Comparison of ENCODE assay signal across 1 cellular context in the genomic region with DNA sequence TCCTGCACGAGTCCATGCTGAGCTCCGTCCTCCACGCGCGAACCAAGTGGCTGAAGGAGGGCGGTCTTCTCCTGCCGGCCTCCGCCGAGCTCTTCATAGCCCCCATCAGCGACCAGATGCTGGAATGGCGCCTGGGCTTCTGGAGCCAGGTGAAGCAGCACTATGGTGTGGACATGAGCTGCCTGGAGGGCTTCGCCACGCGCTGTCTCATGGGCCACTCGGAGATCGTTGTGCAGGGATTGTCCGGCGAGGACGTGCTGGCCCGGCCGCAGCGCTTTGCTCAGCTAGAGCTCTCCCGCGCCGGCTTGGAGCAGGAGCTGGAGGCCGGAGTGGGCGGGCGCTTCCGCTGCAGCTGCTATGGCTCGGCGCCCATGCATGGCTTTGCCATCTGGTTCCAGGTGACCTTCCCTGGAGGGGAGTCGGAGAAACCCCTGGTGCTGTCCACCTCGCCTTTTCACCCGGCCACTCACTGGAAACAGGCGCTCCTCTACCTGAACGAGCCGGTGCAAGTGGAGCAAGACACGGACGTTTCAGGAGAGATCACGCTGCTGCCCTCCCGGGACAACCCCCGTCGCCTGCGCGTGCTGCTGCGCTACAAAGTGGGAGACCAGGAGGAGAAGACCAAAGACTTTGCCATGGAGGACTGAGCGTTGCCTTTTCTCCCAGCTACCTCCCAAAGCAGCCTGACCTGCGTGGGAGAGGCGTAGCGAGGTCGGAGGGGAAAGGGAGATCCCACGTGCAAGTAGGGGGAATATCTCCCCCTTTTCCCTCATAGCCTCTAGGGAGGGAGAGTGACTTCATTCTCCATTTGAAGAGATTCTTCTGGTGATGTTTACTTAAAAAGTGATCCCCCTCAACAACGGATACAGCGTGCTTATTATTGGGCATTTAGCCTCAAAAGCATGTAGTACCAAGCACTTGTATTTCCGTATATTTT.
A peak's percentile ranks its signal among the peaks of the same experiment; 100 is the strongest.
TF ChIP-seq lines count a peak whose summit lies in the region.

No MANE protein-coding gene starts in this region.

TF ChIP-seq in HEK293, 187 proteins besides CTCF, POLR2A, EP300 and RAD21 (continued from another document):
- TF ChIP-seq KLF9 (tag by site-specific recombination; IDR thresholded peaks at IDR 0.05; ENCODE audit: low read depth): peak; percentile 64
- peak; percentile 11; the same call in 1 of the 2 replicates for TF ChIP-seq ZFP37 (tag by site-specific recombination; IDR thresholded peaks at IDR 0.05)
- TF ChIP-seq ZBTB17 (tag by site-specific recombination; IDR thresholded peaks at IDR 0.05): peak; percentile 2; the same call in 1 of the 2 replicates
- no peak for TF ChIP-seq ZNF837 (tag by site-specific recombination; IDR thresholded peaks at IDR 0.05)
- TF ChIP-seq KLF8 (tag by site-specific recombination; IDR thresholded peaks at IDR 0.05): no peak
- peak; percentile 91 for TF ChIP-seq ZNF600 (tag by site-specific recombination; IDR thresholded peaks at IDR 0.05)
- TF ChIP-seq GFI1B (tag by site-specific recombination; IDR thresholded peaks at IDR 0.05): no peak
- no peak for TF ChIP-seq ZNF433 (tag by site-specific recombination; IDR thresholded peaks at IDR 0.05; ENCODE audit: low read depth)
- TF ChIP-seq KLF16 (tag by site-specific recombination; IDR thresholded peaks at IDR 0.05): peak; percentile 38; the same call in 1 of the 2 replicates
- TF ChIP-seq ZNF223 (tag by site-specific recombination; IDR thresholded peaks at IDR 0.05): no peak
- TF ChIP-seq, protein P1, sequence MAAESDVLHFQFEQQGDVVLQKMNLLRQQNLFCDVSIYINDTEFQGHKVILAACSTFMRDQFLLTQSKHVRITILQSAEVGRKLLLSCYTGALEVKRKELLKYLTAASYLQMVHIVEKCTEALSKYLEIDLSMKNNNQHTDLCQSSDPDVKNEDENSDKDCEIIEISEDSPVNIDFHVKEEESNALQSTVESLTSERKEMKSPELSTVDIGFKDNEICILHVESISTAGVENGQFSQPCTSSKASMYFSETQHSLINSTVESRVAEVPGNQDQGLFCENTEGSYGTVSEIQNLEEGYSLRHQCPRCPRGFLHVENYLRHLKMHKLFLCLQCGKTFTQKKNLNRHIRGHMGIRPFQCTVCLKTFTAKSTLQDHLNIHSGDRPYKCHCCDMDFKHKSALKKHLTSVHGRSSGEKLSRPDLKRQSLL (tag by site-specific recombination; IDR thresholded peaks at IDR 0.05): peak; percentile 83
- TF ChIP-seq ZNF335 (tag by site-specific recombination; conservative IDR thresholded peaks at IDR 0.05): peak; percentile 77
- no peak for TF ChIP-seq SETDB1 (IDR thresholded peaks at IDR 0.05; ENCODE audit: insufficient read length, low read length)
- TF ChIP-seq, protein P2, sequence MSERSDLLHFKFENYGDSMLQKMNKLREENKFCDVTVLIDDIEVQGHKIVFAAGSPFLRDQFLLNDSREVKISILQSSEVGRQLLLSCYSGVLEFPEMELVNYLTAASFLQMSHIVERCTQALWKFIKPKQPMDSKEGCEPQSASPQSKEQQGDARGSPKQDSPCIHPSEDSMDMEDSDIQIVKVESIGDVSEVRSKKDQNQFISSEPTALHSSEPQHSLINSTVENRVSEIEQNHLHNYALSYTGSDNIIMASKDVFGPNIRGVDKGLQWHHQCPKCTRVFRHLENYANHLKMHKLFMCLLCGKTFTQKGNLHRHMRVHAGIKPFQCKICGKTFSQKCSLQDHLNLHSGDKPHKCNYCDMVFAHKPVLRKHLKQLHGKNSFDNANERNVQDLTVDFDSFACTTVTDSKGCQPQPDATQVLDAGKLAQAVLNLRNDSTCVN (tag by site-specific recombination; optimal IDR thresholded peaks at IDR 0.05): no peak
- TF ChIP-seq, protein P3, sequence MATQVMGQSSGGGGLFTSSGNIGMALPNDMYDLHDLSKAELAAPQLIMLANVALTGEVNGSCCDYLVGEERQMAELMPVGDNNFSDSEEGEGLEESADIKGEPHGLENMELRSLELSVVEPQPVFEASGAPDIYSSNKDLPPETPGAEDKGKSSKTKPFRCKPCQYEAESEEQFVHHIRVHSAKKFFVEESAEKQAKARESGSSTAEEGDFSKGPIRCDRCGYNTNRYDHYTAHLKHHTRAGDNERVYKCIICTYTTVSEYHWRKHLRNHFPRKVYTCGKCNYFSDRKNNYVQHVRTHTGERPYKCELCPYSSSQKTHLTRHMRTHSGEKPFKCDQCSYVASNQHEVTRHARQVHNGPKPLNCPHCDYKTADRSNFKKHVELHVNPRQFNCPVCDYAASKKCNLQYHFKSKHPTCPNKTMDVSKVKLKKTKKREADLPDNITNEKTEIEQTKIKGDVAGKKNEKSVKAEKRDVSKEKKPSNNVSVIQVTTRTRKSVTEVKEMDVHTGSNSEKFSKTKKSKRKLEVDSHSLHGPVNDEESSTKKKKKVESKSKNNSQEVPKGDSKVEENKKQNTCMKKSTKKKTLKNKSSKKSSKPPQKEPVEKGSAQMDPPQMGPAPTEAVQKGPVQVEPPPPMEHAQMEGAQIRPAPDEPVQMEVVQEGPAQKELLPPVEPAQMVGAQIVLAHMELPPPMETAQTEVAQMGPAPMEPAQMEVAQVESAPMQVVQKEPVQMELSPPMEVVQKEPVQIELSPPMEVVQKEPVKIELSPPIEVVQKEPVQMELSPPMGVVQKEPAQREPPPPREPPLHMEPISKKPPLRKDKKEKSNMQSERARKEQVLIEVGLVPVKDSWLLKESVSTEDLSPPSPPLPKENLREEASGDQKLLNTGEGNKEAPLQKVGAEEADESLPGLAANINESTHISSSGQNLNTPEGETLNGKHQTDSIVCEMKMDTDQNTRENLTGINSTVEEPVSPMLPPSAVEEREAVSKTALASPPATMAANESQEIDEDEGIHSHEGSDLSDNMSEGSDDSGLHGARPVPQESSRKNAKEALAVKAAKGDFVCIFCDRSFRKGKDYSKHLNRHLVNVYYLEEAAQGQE (tag by site-specific recombination; IDR thresholded peaks at IDR 0.05): 0 out of 2 replicates have a peak, but pooled peaks have one; percentile 53
- TF ChIP-seq, protein P4, sequence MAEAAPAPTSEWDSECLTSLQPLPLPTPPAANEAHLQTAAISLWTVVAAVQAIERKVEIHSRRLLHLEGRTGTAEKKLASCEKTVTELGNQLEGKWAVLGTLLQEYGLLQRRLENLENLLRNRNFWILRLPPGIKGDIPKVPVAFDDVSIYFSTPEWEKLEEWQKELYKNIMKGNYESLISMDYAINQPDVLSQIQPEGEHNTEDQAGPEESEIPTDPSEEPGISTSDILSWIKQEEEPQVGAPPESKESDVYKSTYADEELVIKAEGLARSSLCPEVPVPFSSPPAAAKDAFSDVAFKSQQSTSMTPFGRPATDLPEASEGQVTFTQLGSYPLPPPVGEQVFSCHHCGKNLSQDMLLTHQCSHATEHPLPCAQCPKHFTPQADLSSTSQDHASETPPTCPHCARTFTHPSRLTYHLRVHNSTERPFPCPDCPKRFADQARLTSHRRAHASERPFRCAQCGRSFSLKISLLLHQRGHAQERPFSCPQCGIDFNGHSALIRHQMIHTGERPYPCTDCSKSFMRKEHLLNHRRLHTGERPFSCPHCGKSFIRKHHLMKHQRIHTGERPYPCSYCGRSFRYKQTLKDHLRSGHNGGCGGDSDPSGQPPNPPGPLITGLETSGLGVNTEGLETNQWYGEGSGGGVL (tag by site-specific recombination; IDR thresholded peaks at IDR 0.05): peak; percentile 81
- TF ChIP-seq ZBTB20 (tag by site-specific recombination; IDR thresholded peaks at IDR 0.05): peak; percentile 71; the same call in 1 of the 2 replicates
- TF ChIP-seq ZFHX2 (tag by site-specific recombination; conservative IDR thresholded peaks at IDR 0.05): peak; percentile 43; the same call in 1 of the 2 replicates
- TF ChIP-seq ZEB2 (tag by site-specific recombination; IDR thresholded peaks at IDR 0.05): peak; percentile 13; the same call in 1 of the 2 replicates
- TF ChIP-seq IKZF3 (tag by site-specific recombination; IDR thresholded peaks at IDR 0.05): peak; percentile 42; the same call in 1 of the 2 replicates
- peak; percentile 74 for TF ChIP-seq PRDM1 (tag by site-specific recombination; IDR thresholded peaks at IDR 0.05)
- TF ChIP-seq HOXC10 (CRISPR knock-in tag; IDR thresholded peaks at IDR 0.05): 0 out of 2 replicates have a peak, but pooled peaks have one; percentile 6
